In the genomic region with DNA sequence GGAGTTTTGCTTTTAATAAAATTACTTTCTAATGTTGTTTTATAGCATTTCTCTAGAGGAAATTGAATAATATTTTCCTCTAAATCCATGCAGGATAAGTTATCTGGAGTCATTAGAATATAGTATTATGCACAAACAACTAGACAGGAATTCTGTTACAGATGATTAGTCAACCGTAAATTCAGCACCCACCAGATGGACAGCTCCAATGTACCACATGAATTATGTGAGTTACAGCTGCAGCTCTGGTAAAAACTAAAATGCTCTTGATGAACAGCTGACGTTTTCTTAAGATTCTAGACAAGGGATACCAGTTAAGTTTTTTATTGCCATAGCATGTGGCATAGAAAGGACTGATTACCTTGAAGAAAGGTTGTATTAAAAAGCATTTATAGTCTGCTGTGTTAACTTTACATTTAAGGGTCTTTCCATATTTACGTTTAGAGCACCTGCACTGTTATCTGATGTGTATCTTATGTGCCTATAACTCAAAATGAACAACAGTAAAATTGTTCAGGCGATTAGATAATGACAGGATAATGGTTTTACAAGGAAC, we compare ENCODE assay signal across 8 cellular contexts.
DNase-seq lines count a peak whose midpoint lies in the region; ATAC-seq and TF ChIP-seq lines count a peak whose summit lies in the region.

No MANE protein-coding gene starts in this region.

- POLR2A ChIA-PET in A673 (lab: Charles Lee; ENCODE audit: low non-redundant PET): no interaction called here

- H3K27ac ChIP-seq in A673 (ENCODE audit: low read depth, low read length, poor library complexity, severe bottlenecking): no peak overlapping the region

- intact Hi-C loops in A673 (cut with micrococcal nuclease; ENCODE audit: unreplicated experiment): no loop called here
- intact Hi-C loops in activated T-helper 1 cell treated with anti-CD3 and anti-CD28 coated beads, Interleukin-12 subunit alpha, Interleukin-12 subunit beta, Interleukin-2, Interleukin-4 antibody, amounts not matched to agents 30 ng/mL and 10 ng/mL and 1 ng/mL, durations not matched to agents 14 hours and 24 hours and 36 hours (cut with micrococcal nuclease): no loop called here

- no peak overlapping the region for H3K4me3 ChIP-seq in A673 (ENCODE audit: low read depth, low read length, poor library complexity, severe bottlenecking)
- H3K4me3 ChIP-seq in NT2/D1 (ENCODE audit: insufficient read length, low read depth): no peak overlapping the region
- no peak overlapping the region for H3K4me3 ChIP-seq in fibroblast of pulmonary artery (replicated peaks; ENCODE audit: low read depth, low read length)

- H3K9ac ChIP-seq in NT2/D1 (ENCODE audit: insufficient read length, low read depth): no peak overlapping the region

- BruUV-seq in A673 (replicated peaks; lab: Mats Ljungman, UMichigan): no TSS peak

- H3K9me3 ChIP-seq in A673 (ENCODE audit: low read depth, low read length, poor library complexity, severe bottlenecking) (no peaks in the 10 kb centered on the region), NT2/D1 (ENCODE audit: insufficient read depth, low read length) (no peaks in the 10 kb centered on the region)

- H3K4me3 Mint-ChIP-seq in activated T-helper 1 cell treated with anti-CD3 and anti-CD28 coated beads, Interleukin-12 subunit alpha, Interleukin-12 subunit beta, Interleukin-2, Interleukin-4 antibody, amounts not matched to agents 30 ng/mL and 10 ng/mL and 1 ng/mL, durations not matched to agents 14 hours and 24 hours and 36 hours: no peak overlapping the region
- no peak overlapping the region for H3K4me3 Mint-ChIP-seq in activated T-cell treated with anti-CD3 and anti-CD28 coated beads, Interleukin-2, amount 50 U/mL, for 4 hours

- H3K27me3 ChIP-seq in A673 (replicated peaks; ENCODE audit: insufficient read depth, low read depth, low read length, poor library complexity): no peaks in the 10 kb centered on the region
- no peaks in the 10 kb centered on the region for H3K27me3 ChIP-seq in NT2/D1 (ENCODE audit: insufficient read depth, insufficient read length)

- peak; percentile 74 for DNase-seq in A673 (ENCODE audit: low spot score)
- DNase-seq in HuH-7.5 (ENCODE audit: low spot score): peak; percentile 2
- DNase-seq in NT2/D1 (ENCODE audit: low read depth, low spot score): peak; percentile 2
- peak; percentile 79 for DNase-seq in fibroblast of pulmonary artery (ENCODE audit: low read depth)
- DNase-seq in T-helper 9 cell: no peak
- DNase-seq in activated T-helper 1 cell treated with anti-CD3 and anti-CD28 coated beads, Interleukin-12 subunit alpha, Interleukin-12 subunit beta, Interleukin-2, Interleukin-4 antibody, amounts not matched to agents 30 ng/mL and 10 ng/mL and 1 ng/mL, durations not matched to agents 14 hours and 24 hours and 36 hours (ENCODE audit: low spot score): no peak
- DNase-seq in activated T-cell treated with anti-CD3 and anti-CD28 coated beads, Interleukin-2, amount 50 U/mL, for 4 hours: no peak

- TF ChIP-seq CTCF in A673 (conservative IDR thresholded peaks at IDR 0.05; ENCODE audit: low read depth, low read length) (no peak), fibroblast of pulmonary artery (IDR thresholded peaks at IDR 0.05; ENCODE audit: low read length, missing control alignments) (no peak)

- no peak overlapping the region for H3K27ac Mint-ChIP-seq in activated T-helper 1 cell treated with anti-CD3 and anti-CD28 coated beads, Interleukin-12 subunit alpha, Interleukin-12 subunit beta, Interleukin-2, Interleukin-4 antibody, amounts not matched to agents 30 ng/mL and 10 ng/mL and 1 ng/mL, durations not matched to agents 14 hours and 24 hours and 36 hours

- peaks cover 18% of the 10 kb centered on the region for H3K9me3 Mint-ChIP-seq in activated T-helper 1 cell treated with anti-CD3 and anti-CD28 coated beads, Interleukin-12 subunit alpha, Interleukin-12 subunit beta, Interleukin-2, Interleukin-4 antibody, amounts not matched to agents 30 ng/mL and 10 ng/mL and 1 ng/mL, durations not matched to agents 14 hours and 24 hours and 36 hours
- H3K9me3 Mint-ChIP-seq in activated T-cell treated with anti-CD3 and anti-CD28 coated beads, Interleukin-2, amount 50 U/mL, for 4 hours: peaks cover 3% of the 10 kb centered on the region

- no peaks in the 10 kb centered on the region for H3K27me3 Mint-ChIP-seq in activated T-helper 1 cell treated with anti-CD3 and anti-CD28 coated beads, Interleukin-12 subunit alpha, Interleukin-12 subunit beta, Interleukin-2, Interleukin-4 antibody, amounts not matched to agents 30 ng/mL and 10 ng/mL and 1 ng/mL, durations not matched to agents 14 hours and 24 hours and 36 hours (ENCODE audit: insufficient read depth)
- no peaks in the 10 kb centered on the region for H3K27me3 Mint-ChIP-seq in activated T-cell treated with anti-CD3 and anti-CD28 coated beads, Interleukin-2, amount 50 U/mL, for 4 hours (ENCODE audit: low read depth)

- ATAC-seq in HG03469 (IDR thresholded peaks at IDR 0.05; ENCODE audit: unreplicated experiment): no peak
- ATAC-seq in activated T-cell treated with anti-CD3 and anti-CD28 coated beads, Interleukin-2, amount 50 U/mL, for 4 hours: no peak

- H3K36me3 Mint-ChIP-seq in activated T-helper 1 cell treated with anti-CD3 and anti-CD28 coated beads, Interleukin-12 subunit alpha, Interleukin-12 subunit beta, Interleukin-2, Interleukin-4 antibody, amounts not matched to agents 30 ng/mL and 10 ng/mL and 1 ng/mL, durations not matched to agents 14 hours and 24 hours and 36 hours (ENCODE audit: low read depth): no peaks in the 10 kb centered on the region
- H3K36me3 Mint-ChIP-seq in activated T-cell treated with anti-CD3 and anti-CD28 coated beads, Interleukin-2, amount 50 U/mL, for 4 hours (ENCODE audit: insufficient read depth): no peaks in the 10 kb centered on the region

- H3K4me1 ChIP-seq in A673 (ENCODE audit: insufficient read depth, low read length, poor library complexity, severe bottlenecking) (no peaks in the 10 kb centered on the region), NT2/D1 (ENCODE audit: insufficient read depth, insufficient read length) (no peaks in the 10 kb centered on the region)

- CTCF ChIA-PET in A673 (lab: Charles Lee): no interaction called here

- H3K4me1 Mint-ChIP-seq in activated T-helper 1 cell treated with anti-CD3 and anti-CD28 coated beads, Interleukin-12 subunit alpha, Interleukin-12 subunit beta, Interleukin-2, Interleukin-4 antibody, amounts not matched to agents 30 ng/mL and 10 ng/mL and 1 ng/mL, durations not matched to agents 14 hours and 24 hours and 36 hours (ENCODE audit: low read depth): no peaks in the 10 kb centered on the region
- H3K4me1 Mint-ChIP-seq in activated T-cell treated with anti-CD3 and anti-CD28 coated beads, Interleukin-2, amount 50 U/mL, for 4 hours (ENCODE audit: low read depth): no peaks in the 10 kb centered on the region

- no peaks in the 10 kb centered on the region for H3K36me3 ChIP-seq in A673 (ENCODE audit: insufficient read depth, low read length, poor library complexity, severe bottlenecking)
- no peaks in the 10 kb centered on the region for H3K36me3 ChIP-seq in NT2/D1 (ENCODE audit: insufficient read depth, insufficient read length, low read length)

Comparison
In these comparisons a context has a peak if more than half of its experiments do, and no peak if none do; other contexts are left out.
1. DNase-seq: peak in A673 (single experiment), HuH-7.5 (single experiment), NT2/D1 (single experiment) and fibroblast of pulmonary artery (single experiment); none in T-helper 9 cell (single experiment), activated T-helper 1 cell treated with anti-CD3 and anti-CD28 coated beads, Interleukin-12 subunit alpha, Interleukin-12 subunit beta, Interleukin-2, Interleukin-4 antibody, amounts not matched to agents 30 ng/mL and 10 ng/mL and 1 ng/mL, durations not matched to agents 14 hours and 24 hours and 36 hours (single experiment) and activated T-cell treated with anti-CD3 and anti-CD28 coated beads, Interleukin-2, amount 50 U/mL, for 4 hours (single experiment).